In the genomic region with DNA sequence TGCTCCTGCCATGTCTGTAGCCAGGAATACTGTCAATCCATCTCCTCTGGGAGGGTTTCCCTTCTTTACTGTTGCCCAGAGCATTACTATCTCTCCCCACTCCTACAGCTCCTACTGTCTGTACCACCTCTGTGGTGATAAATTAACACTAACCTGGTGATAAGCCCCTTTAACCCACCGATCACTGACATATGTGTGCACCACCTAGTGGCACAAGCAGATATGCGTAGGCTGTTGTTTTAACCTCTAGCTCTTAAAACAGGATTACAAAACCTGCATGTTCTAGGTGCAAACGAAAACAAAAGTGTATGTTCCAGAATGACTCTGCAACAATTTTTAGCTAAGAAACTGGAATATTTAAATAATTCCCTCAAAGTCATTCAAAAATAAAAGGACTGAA, we compare ENCODE assay signal across 1 cellular context.
TF ChIP-seq lines count a peak whose summit lies in the region.

No MANE protein-coding gene starts in this region.

TF ChIP-seq in GM23338, 12 proteins besides CTCF, POLR2A, EP300 and RAD21 (continued from another document):
- TF ChIP-seq, protein P1, sequence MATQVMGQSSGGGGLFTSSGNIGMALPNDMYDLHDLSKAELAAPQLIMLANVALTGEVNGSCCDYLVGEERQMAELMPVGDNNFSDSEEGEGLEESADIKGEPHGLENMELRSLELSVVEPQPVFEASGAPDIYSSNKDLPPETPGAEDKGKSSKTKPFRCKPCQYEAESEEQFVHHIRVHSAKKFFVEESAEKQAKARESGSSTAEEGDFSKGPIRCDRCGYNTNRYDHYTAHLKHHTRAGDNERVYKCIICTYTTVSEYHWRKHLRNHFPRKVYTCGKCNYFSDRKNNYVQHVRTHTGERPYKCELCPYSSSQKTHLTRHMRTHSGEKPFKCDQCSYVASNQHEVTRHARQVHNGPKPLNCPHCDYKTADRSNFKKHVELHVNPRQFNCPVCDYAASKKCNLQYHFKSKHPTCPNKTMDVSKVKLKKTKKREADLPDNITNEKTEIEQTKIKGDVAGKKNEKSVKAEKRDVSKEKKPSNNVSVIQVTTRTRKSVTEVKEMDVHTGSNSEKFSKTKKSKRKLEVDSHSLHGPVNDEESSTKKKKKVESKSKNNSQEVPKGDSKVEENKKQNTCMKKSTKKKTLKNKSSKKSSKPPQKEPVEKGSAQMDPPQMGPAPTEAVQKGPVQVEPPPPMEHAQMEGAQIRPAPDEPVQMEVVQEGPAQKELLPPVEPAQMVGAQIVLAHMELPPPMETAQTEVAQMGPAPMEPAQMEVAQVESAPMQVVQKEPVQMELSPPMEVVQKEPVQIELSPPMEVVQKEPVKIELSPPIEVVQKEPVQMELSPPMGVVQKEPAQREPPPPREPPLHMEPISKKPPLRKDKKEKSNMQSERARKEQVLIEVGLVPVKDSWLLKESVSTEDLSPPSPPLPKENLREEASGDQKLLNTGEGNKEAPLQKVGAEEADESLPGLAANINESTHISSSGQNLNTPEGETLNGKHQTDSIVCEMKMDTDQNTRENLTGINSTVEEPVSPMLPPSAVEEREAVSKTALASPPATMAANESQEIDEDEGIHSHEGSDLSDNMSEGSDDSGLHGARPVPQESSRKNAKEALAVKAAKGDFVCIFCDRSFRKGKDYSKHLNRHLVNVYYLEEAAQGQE (IDR thresholded peaks at IDR 0.05; ENCODE audit: unreplicated experiment): no peak
- TF ChIP-seq EZH2 (IDR thresholded peaks at IDR 0.05; ENCODE audit: low read depth, unreplicated experiment): no peak
- no peak for TF ChIP-seq ZNF114 (CRISPR knock-in tag; IDR thresholded peaks at IDR 0.05)
- no peak for TF ChIP-seq ETS1 (IDR thresholded peaks at IDR 0.05)
- TF ChIP-seq NANOG (IDR thresholded peaks at IDR 0.05; ENCODE audit: borderline replicate concordance): no peak
- TF ChIP-seq POLR2AphosphoS5 (IDR thresholded peaks at IDR 0.05; ENCODE audit: low read depth): no peak
